1 cellular context compared by ENCODE assay signal in genomic region chr18:48545690-48546365, GRCh38.
TF ChIP-seq lines count a peak whose summit lies in the region.

No MANE protein-coding gene starts in this region.

TF ChIP-seq in K562, 482 proteins besides CTCF, POLR2A, EP300 and RAD21 (continued from another document and continues in another):
- TF ChIP-seq ARID4B (CRISPR knock-in tag; IDR thresholded peaks at IDR 0.05) (peak; percentile 45; the same call in 1 of the 2 replicates), SMARCE1 (IDR thresholded peaks at IDR 0.05) (0 out of 2 replicates have a peak, but pooled peaks have one; percentile 21), KDM1A (IDR thresholded peaks at IDR 0.05) (no peak), MYNN (IDR thresholded peaks at IDR 0.05) (peak; percentile 53; the same call in 1 of the 2 replicates), MYNN (CRISPR knock-in tag; IDR thresholded peaks at IDR 0.05) (no peak), MAFF (IDR thresholded peaks at IDR 0.05; ENCODE audit: low read length) (peak; percentile 75), MNT (conservative IDR thresholded peaks at IDR 0.05) (peak; percentile 29 to 72; a peak in 3 of 4 replicates), ZNF24 (IDR thresholded peaks at IDR 0.05) (no peak), MTF1 (CRISPR knock-in tag; IDR thresholded peaks at IDR 0.05; ENCODE audit: borderline replicate concordance) (no peak), TFAP4 (CRISPR knock-in tag; IDR thresholded peaks at IDR 0.05; ENCODE audit: borderline replicate concordance) (peak; percentile 98), CREB3L1 (IDR thresholded peaks at IDR 0.05; ENCODE audit: borderline replicate concordance, low read depth) (no peak), MXI1 (IDR thresholded peaks at IDR 0.05; ENCODE audit: low read depth, low read length) (no peak), SETDB1 (IDR thresholded peaks at IDR 0.05; ENCODE audit: low read length) (no peak), ZNF23 (CRISPR knock-in tag; IDR thresholded peaks at IDR 0.05) (no peak), NKRF (IDR thresholded peaks at IDR 0.05; ENCODE audit: borderline replicate concordance) (peak; percentile 47; the same call in 1 of the 2 replicates), RFX1 (IDR thresholded peaks at IDR 0.05) (peak; percentile 64), CREM (IDR thresholded peaks at IDR 0.05; ENCODE audit: low read depth) (peak; percentile 59), TBP (optimal IDR thresholded peaks at IDR 0.05; ENCODE audit: low read depth, low read length) (no peak), NCOA4 (IDR thresholded peaks at IDR 0.05; ENCODE audit: partially characterized antibody) (no peak), NFE2 (IDR thresholded peaks at IDR 0.05; ENCODE audit: low read depth) (peak; percentile 94), DACH1 (IDR thresholded peaks at IDR 0.05; ENCODE audit: partially characterized antibody) (peak; percentile 81), CTBP1 (IDR thresholded peaks at IDR 0.05; ENCODE audit: borderline replicate concordance) (peak; percentile 59), ARHGAP35 (IDR thresholded peaks at IDR 0.05; ENCODE audit: partially characterized antibody) (no peak), HEY1 (CRISPR knock-in tag; IDR thresholded peaks at IDR 0.05; ENCODE audit: borderline replicate concordance) (no peak), SPI1 (IDR thresholded peaks at IDR 0.05; ENCODE audit: borderline replicate concordance, low read depth, low read length) (peak; percentile 23; the same call in 1 of the 2 replicates), SOX6 (IDR thresholded peaks at IDR 0.05) (peak; percentile 98), ZNF592 (IDR thresholded peaks at IDR 0.05) (peak; percentile 67), SAP30 (IDR thresholded peaks at IDR 0.05; ENCODE audit: borderline replicate concordance, insufficient read depth, low read depth, low read length, poor library complexity, severe bottlenecking) (peak; percentile 51), BACH1 (tag; IDR thresholded peaks at IDR 0.05) (peak; percentile 95), IFI16 (CRISPR knock-in tag; IDR thresholded peaks at IDR 0.05) (no peak), GATAD2B (IDR thresholded peaks at IDR 0.05; ENCODE audit: borderline replicate concordance) (no peak), SP1 (CRISPR knock-in tag; IDR thresholded peaks at IDR 0.05) (no peak), SMARCA4 (IDR thresholded peaks at IDR 0.05) (peak; percentile 39; the same call in 1 of the 2 replicates), ATF1 (CRISPR knock-in tag; IDR thresholded peaks at IDR 0.05) (no peak), ATF1 (tag; IDR thresholded peaks at IDR 0.05) (peak; percentile 57), CBX2 (IDR thresholded peaks at IDR 0.05; ENCODE audit: insufficient read depth, low read length, poor library complexity, severe bottlenecking) (no peak), EGR1 (conservative IDR thresholded peaks at IDR 0.05) (no peak), ZBTB7A (IDR thresholded peaks at IDR 0.05; ENCODE audit: borderline replicate concordance, control insufficient read depth, low read depth, low read length) (no peak), HDAC1 (IDR thresholded peaks at IDR 0.05) (peak in 1 of 2 experiments; percentile 77; a peak in 2 of 4 replicates), MAFG (tag; conservative IDR thresholded peaks at IDR 0.05) (peak; percentile 86), RCOR1 (IDR thresholded peaks at IDR 0.05; ENCODE audit: borderline replicate concordance in 1 of 2, low read depth in 2 of 2, low read length in 2 of 2) (peak in 1 of 2 experiments; percentile 66; a peak in 1 of 4 replicates), ZNF239 (CRISPR knock-in tag; IDR thresholded peaks at IDR 0.05) (no peak), ZNF668 (CRISPR knock-in tag; IDR thresholded peaks at IDR 0.05) (no peak), ZBTB12 (CRISPR knock-in tag; IDR thresholded peaks at IDR 0.05) (no peak), ZNF316 (IDR thresholded peaks at IDR 0.05) (peak; percentile 93), DPF2 (IDR thresholded peaks at IDR 0.05) (peak; percentile 60; the same call in 1 of the 2 replicates), NR2F6 (CRISPR knock-in tag; IDR thresholded peaks at IDR 0.05) (no peak), TAF9B (IDR thresholded peaks at IDR 0.05; ENCODE audit: partially characterized antibody) (peak; percentile 91), MCM5 (IDR thresholded peaks at IDR 0.05; ENCODE audit: low read depth) (no peak), SIN3A (IDR thresholded peaks at IDR 0.05; ENCODE audit: borderline replicate concordance in 2 of 2, control insufficient read depth in 1 of 2, low read depth in 2 of 2, low read length in 2 of 2) (peak; percentile 86 to 94; a peak in 3 of 4 replicates), MAFK (IDR thresholded peaks at IDR 0.05; ENCODE audit: low read length) (peak; percentile 82), CXXC5 (CRISPR knock-in tag; IDR thresholded peaks at IDR 0.05) (peak; percentile 24; the same call in 1 of the 2 replicates), PHF21A (IDR thresholded peaks at IDR 0.05; ENCODE audit: borderline replicate concordance, low read depth) (no peak), SMAD2 (IDR thresholded peaks at IDR 0.05; ENCODE audit: low read depth, low read length) (no peak), E2F4 (CRISPR knock-in tag; IDR thresholded peaks at IDR 0.05; ENCODE audit: low read depth) (no peak), PRPF4 (IDR thresholded peaks at IDR 0.05; ENCODE audit: insufficient read depth, low read depth, low read length, poor library complexity, severe bottlenecking) (no peak), WHSC1 (IDR thresholded peaks at IDR 0.05; ENCODE audit: low read length) (no peak), RUNX1 (IDR thresholded peaks at IDR 0.05; ENCODE audit: low read depth) (no peak)
